Comparison of ENCODE assay signal across 14 cellular contexts in the genomic region with DNA sequence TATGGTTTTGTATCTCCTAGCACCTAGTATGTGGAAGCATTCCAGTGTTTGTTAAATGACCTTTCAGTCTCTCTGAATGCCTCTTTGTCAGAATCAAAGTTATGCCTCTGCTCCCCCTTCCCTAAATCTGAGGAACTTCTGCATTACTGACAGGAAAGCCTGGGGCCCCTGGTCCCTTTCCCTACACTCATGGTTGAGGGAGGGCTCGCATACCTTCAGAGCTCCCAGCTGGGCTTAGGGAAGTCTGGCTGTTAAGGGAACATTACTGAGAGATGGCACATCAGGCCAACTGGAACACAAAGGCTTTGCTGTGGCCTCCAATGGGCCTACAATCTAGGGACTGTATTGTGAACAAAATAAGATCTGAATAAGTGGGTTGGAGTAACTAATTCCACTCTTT. TPM values are rescaled to one million over a fixed set of nuclear protein-coding genes. Genes with fewer than 3 reads are reported as not detected.
A peak's percentile ranks its signal among the peaks of the same experiment; 100 is the strongest.
DNase-seq lines count a peak whose midpoint lies in the region; ATAC-seq and TF ChIP-seq lines count a peak whose summit lies in the region.
"Had no signal": no experiment of that assay in that cellular context is flagged by ENCODE, and none has a peak within 500 bp of the region (broad histone marks: within the 10 kb centered on the region; RNA-seq: fewer than 3 reads in every experiment).

No MANE protein-coding gene starts in this region.

- peak overlapping the region in 1 of 2 donors; percentile 35 for H3K27ac ChIP-seq in breast epithelium
- H3K27ac ChIP-seq in RWPE1 = peak overlapping the region; percentile 71
- peak overlapping the region; percentile 96 for H3K27ac ChIP-seq in epithelial cell of prostate

- intact Hi-C loops in MCF 10A (cut with micrococcal nuclease) (no loop called here), breast epithelium (cut with DNase I; ENCODE audit: low total_unique reads) (no loop called here)

- H3K4me1 Mint-ChIP-seq in MCF 10A (ENCODE audit: insufficient read depth, unreplicated experiment) = peaks cover 45% of the 10 kb centered on the region
- H3K4me1 Mint-ChIP-seq in stimulated activated memory B cell treated with anti-CD40 and anti-IgM and Interleukin-4, amounts not matched to agents 10 μg/mL and 1 μg/mL and 100 μg/mL, for 72 hours = peaks cover 52% of the 10 kb centered on the region

- no peaks in the 10 kb centered on the region for H3K36me3 ChIP-seq in breast epithelium

- H3K9me3 Mint-ChIP-seq in MCF 10A (ENCODE audit: unreplicated experiment) = no peaks in the 10 kb centered on the region
- H3K9me3 Mint-ChIP-seq in stimulated activated memory B cell treated with anti-CD40 and anti-IgM and Interleukin-4, amounts not matched to agents 10 μg/mL and 1 μg/mL and 100 μg/mL, for 72 hours = no peaks in the 10 kb centered on the region

- H3K36me3 Mint-ChIP-seq in MCF 10A (ENCODE audit: insufficient read depth, unreplicated experiment) = peaks cover 97% of the 10 kb centered on the region
- H3K36me3 Mint-ChIP-seq in stimulated activated memory B cell treated with anti-CD40 and anti-IgM and Interleukin-4, amounts not matched to agents 10 μg/mL and 1 μg/mL and 100 μg/mL, for 72 hours = peaks cover 62% of the 10 kb centered on the region

- no peak overlapping the region for H3K4me3 Mint-ChIP-seq in MCF 10A (ENCODE audit: unreplicated experiment)
- no peak overlapping the region for H3K4me3 Mint-ChIP-seq in stimulated activated memory B cell treated with anti-CD40 and anti-IgM and Interleukin-4, amounts not matched to agents 10 μg/mL and 1 μg/mL and 100 μg/mL, for 72 hours
- H3K4me3 Mint-ChIP-seq: activated CD8-positive, alpha-beta memory T cell treated with anti-CD3 and anti-CD28 coated beads, Interleukin-2, amount 10 ng/mL, durations not matched to agents 7 days and 5 days had no signal

- TF ChIP-seq CTCF in MCF 10A (IDR thresholded peaks at IDR 0.05; ENCODE audit: unreplicated experiment) (no peak), breast epithelium (IDR thresholded peaks at IDR 0.05) (no peak), RWPE1 (conservative IDR thresholded peaks at IDR 0.05; ENCODE audit: low read depth) (no peak)

- H3K9me3 ChIP-seq in breast epithelium = no peaks in the 10 kb centered on the region

- no TSS peak for BruUV-seq in MCF 10A (replicated peaks; lab: Mats Ljungman, UMichigan)

- DNase-seq in MCF 10A (ENCODE audit: unreplicated experiment) (no peak), breast epithelium (ENCODE audit: low spot score in 2 of 2) (no peak), RWPE1 (ENCODE audit: low spot score) (no peak), epithelial cell of prostate (ENCODE audit: low read depth, low spot score) (no peak), AG20443 (ENCODE audit: low spot score) (no peak), SKM-1 treated with dmso at 0.1 percent for 144 hours (lab: John Stamatoyannopoulos, UW; ENCODE audit: unreplicated experiment) (no peak)
- DNase-seq: activated CD8-positive, alpha-beta memory T cell treated with anti-CD3 and anti-CD28 coated beads, Interleukin-2, amount 10 ng/mL, durations not matched to agents 7 days and 5 days; AML-193; H7; NCI-H2227 treated with DMSO at 0.1 percent for 48 hours; nucleus accumbens; T1000 had no signal

- no peaks in the 10 kb centered on the region for H3K27me3 Mint-ChIP-seq in MCF 10A (ENCODE audit: insufficient read depth, unreplicated experiment)
- H3K27me3 Mint-ChIP-seq in stimulated activated memory B cell treated with anti-CD40 and anti-IgM and Interleukin-4, amounts not matched to agents 10 μg/mL and 1 μg/mL and 100 μg/mL, for 72 hours = no peaks in the 10 kb centered on the region
- H3K27me3 Mint-ChIP-seq: activated CD8-positive, alpha-beta memory T cell treated with anti-CD3 and anti-CD28 coated beads, Interleukin-2, amount 10 ng/mL, durations not matched to agents 7 days and 5 days had no signal

- no peak for ATAC-seq in stimulated activated memory B cell treated with anti-CD40 and anti-IgM and Interleukin-4, amounts not matched to agents 10 μg/mL and 1 μg/mL and 100 μg/mL, for 72 hours
- ATAC-seq in HG02642 (IDR thresholded peaks at IDR 0.05; ENCODE audit: poor library complexity, unreplicated experiment) = no peak
- ATAC-seq: activated CD8-positive, alpha-beta memory T cell treated with anti-CD3 and anti-CD28 coated beads, Interleukin-2, amount 10 ng/mL, durations not matched to agents 7 days and 5 days had no signal

- H3K27me3 ChIP-seq in breast epithelium = no peaks in the 10 kb centered on the region

- peaks cover 0 to 7% of the 10 kb centered on the region in 2 donors for H3K4me1 ChIP-seq in breast epithelium

- POLR2A ChIA-PET in MCF 10A (lab: Yijun Ruan, JAX) = interaction anchor here (1.4 to 6.2 kb wide), 4 partner anchors 11 to 22 kb away, joined by 3 to 146 read pairs (median 80); a partner anchor contains a TSS
- POLR2A ChIA-PET in RWPE1 (lab: Yijun Ruan, JAX; ENCODE audit: low non-redundant PET) = no interaction called here

- no peak overlapping the region for H3K4me3 ChIP-seq in breast epithelium

- no peak for TF ChIP-seq POLR2A in breast epithelium (IDR thresholded peaks at IDR 0.05)

- CTCF ChIA-PET in MCF 10A (lab: Yijun Ruan, JAX) (interaction anchor here (1.2 kb wide), 2 partner anchors 22 to 64 kb away, joined by 3 to 4 read pairs; a partner anchor contains a TSS), RWPE1 (lab: Yijun Ruan, JAX) (no interaction called here)

- H3K27ac Mint-ChIP-seq in MCF 10A (ENCODE audit: low read depth, unreplicated experiment) = peak overlapping the region; percentile 71
- H3K27ac Mint-ChIP-seq in stimulated activated memory B cell treated with anti-CD40 and anti-IgM and Interleukin-4, amounts not matched to agents 10 μg/mL and 1 μg/mL and 100 μg/mL, for 72 hours = peak overlapping the region; percentile 1

RNA-seq across cellular contexts. Expression of a gene that starts 10.3 kb away (rescaled TPM):
- 612 and 828 TPM in 2 replicates for total RNA-seq in MCF 10A (2022)
- 100 to 1,000 TPM; 212 to 476 (median 367) TPM for total RNA-seq in breast epithelium

RNA-seq across cellular contexts. Expression of a gene that starts 23.1 kb away (rescaled TPM):
- total RNA-seq in MCF 10A (2022) = 0.42 and 0.93 TPM in 2 replicates
- 10 to 100 TPM in 2 of 3 donors, under 1 TPM in 1; 0.16 to 52.5 (median 18.7) TPM for total RNA-seq in breast epithelium
- total RNA-seq: activated CD8-positive, alpha-beta memory T cell treated with anti-CD3 and anti-CD28 coated beads, Interleukin-2, amount 10 ng/mL, durations not matched to agents 7 days and 5 days had no signal

RNA-seq across cellular contexts. Expression of a gene that starts 51.7 kb away (rescaled TPM):
- total RNA-seq in MCF 10A (2022) (117 TPM in 2 replicates), breast epithelium (10 to 100 TPM; 63.9 to 90.4 (median 65.8) TPM)
